Comparison of ENCODE assay signal across 23 cellular contexts in the genomic region with DNA sequence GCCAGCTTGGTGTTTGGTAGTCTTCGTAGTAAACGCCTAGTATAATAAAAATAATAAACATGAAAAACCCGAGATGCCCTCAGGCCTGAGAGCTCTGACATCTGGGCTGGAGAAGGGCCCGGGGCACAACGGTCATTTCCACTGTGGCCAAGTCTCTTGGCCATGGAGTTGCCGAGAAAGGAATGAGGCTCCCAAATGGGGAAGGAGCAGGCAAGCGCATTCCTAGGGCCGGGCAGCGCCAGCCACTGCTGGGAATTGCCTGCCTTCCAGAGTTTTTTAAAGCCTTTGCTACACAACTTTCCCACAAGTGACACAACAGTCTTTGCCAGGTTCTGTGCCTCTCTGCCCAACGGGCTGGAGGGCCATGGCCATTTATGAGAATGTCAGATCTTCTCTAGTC.
DNase-seq lines count a peak whose midpoint lies in the region; ATAC-seq, FAIRE-seq and TF ChIP-seq lines count a peak whose summit lies in the region.
"Had no signal": no experiment of that assay in that cellular context is flagged by ENCODE, and none has a peak within 500 bp of the region (broad histone marks: within the 10 kb centered on the region; RNA-seq: fewer than 3 reads in every experiment).

No MANE protein-coding gene starts in this region.

- no peak for TF ChIP-seq POLR2A in GM12892 (IDR thresholded peaks at IDR 0.05; ENCODE audit: low read depth, low read length)

- H3K36me3 Mint-ChIP-seq in mesothelial cell of epicardium: no peaks in the 10 kb centered on the region

- peak overlapping the region; percentile 10 for H3K27ac Mint-ChIP-seq in mesothelial cell of epicardium
- H3K27ac Mint-ChIP-seq: activated CD4-positive, alpha-beta T cell treated with anti-CD3 and anti-CD28 coated beads, Interleukin-2, amount 10 ng/mL, durations not matched to agents 7 days and 5 days; nephron progenitor cell had no signal

- no peaks in the 10 kb centered on the region for H3K9me3 ChIP-seq in HUES48 (ENCODE audit: control insufficient read depth, insufficient read depth, low read length)
- no peaks in the 10 kb centered on the region for H3K9me3 ChIP-seq in thoracic aorta
- H3K9me3 ChIP-seq in kidney (ENCODE audit: control insufficient read depth in 1 of 2, low read length in 2 of 2): no peaks in the 10 kb centered on the region
- H3K9me3 ChIP-seq: adrenal gland, heart right ventricle, psoas muscle, tibial nerve had no signal

- FAIRE-seq in GM12892 (lab: Jason Lieb, UNC) (no peak), kidney (lab: Jason Lieb, UNC) (no peak)
- FAIRE-seq: H54, HepG2, keratinocyte had no signal

- peaks cover 11% of the 10 kb centered on the region for H3K4me1 Mint-ChIP-seq in mesothelial cell of epicardium
- H3K4me1 Mint-ChIP-seq: activated CD4-positive, alpha-beta T cell treated with anti-CD3 and anti-CD28 coated beads, Interleukin-2, amount 10 ng/mL, durations not matched to agents 7 days and 5 days had no signal

- intact Hi-C loops in kidney (cut with DNase I): no loop called here

- H3K27ac ChIP-seq in HUES48 (ENCODE audit: low read depth, low read length) (peak overlapping the region; percentile 95), coronary artery (peak overlapping the region; percentile 63 to 69), thoracic aorta (peak overlapping the region; percentile 48 to 63), kidney (ENCODE audit: low read depth in 2 of 2, low read length in 2 of 2) (no peak overlapping the region)
- H3K27ac ChIP-seq: adrenal gland, psoas muscle, tibial nerve had no signal

- peak; percentile 44 for ATAC-seq in thoracic aorta (ENCODE audit: insufficient number of reproducible peaks, low FRiP score, low read depth)
- ATAC-seq: HepG2 had no signal

- H3K9me3 Mint-ChIP-seq in mesothelial cell of epicardium: no peaks in the 10 kb centered on the region
- H3K9me3 Mint-ChIP-seq: activated CD4-positive, alpha-beta T cell treated with anti-CD3 and anti-CD28 coated beads, Interleukin-2, amount 10 ng/mL, durations not matched to agents 7 days and 5 days; nephron progenitor cell had no signal

- peak; percentile 82 for DNase-seq in coronary artery (ENCODE audit: low spot score)
- no peak for DNase-seq in mesothelial cell of epicardium (ENCODE audit: low spot score in 2 of 2, unreplicated experiment in 2 of 2)
- peak; percentile 15 for DNase-seq in thoracic aorta (ENCODE audit: low spot score)
- DNase-seq in central memory CD4-positive, alpha-beta T cell: no peak
- DNase-seq in SHP77 (lab: John Stamatoyannopoulos, UW): no peak
- DNase-seq in GM12892 (ENCODE audit: insufficient read length): no peak
- DNase-seq in kidney: no peak
- DNase-seq: activated CD4-positive, alpha-beta T cell treated with anti-CD3 and anti-CD28 coated beads, Interleukin-2, amount 10 ng/mL, durations not matched to agents 7 days and 5 days; activated CD8-positive, alpha-beta memory T cell treated with anti-CD3 and anti-CD28 coated beads, Interleukin-2, amount 50 U/mL, for 48 hours; activated gamma-delta T cell treated with Interleukin-2 at 50 U/mL for 16 hours; adrenal gland; COR-L47; heart right ventricle; NCI-H1417 treated with DMSO at 0.1 percent for 48 hours; nephron progenitor cell; psoas muscle; SHP77 treated with DMSO at 0.1 percent for 48 hours; T-helper 1 cell had no signal

- H3K4me3 Mint-ChIP-seq in mesothelial cell of epicardium: no peak overlapping the region
- H3K4me3 Mint-ChIP-seq: activated CD4-positive, alpha-beta T cell treated with anti-CD3 and anti-CD28 coated beads, Interleukin-2, amount 10 ng/mL, durations not matched to agents 7 days and 5 days had no signal

- H3K4me3 ChIP-seq in HUES48 (ENCODE audit: low read depth, low read length) (peak overlapping the region; percentile 4; the same call in 1 of the 2 replicates), coronary artery (peak overlapping the region; percentile 30), thoracic aorta (peak overlapping the region; percentile 23), kidney (ENCODE audit: low read length in 2 of 2) (no peak overlapping the region)
- H3K4me3 ChIP-seq: adrenal gland, heart right ventricle, psoas muscle, tibial nerve had no signal

- H3K36me3 ChIP-seq in HUES48 (ENCODE audit: control insufficient read depth, insufficient read depth, low read length) (peaks cover 10% of the 10 kb centered on the region; the same call in 1 of the 2 replicates), thoracic aorta (no peaks in the 10 kb centered on the region), kidney (ENCODE audit: control insufficient read depth in 1 of 2, insufficient read depth in 2 of 2, low read length in 2 of 2) (no peaks in the 10 kb centered on the region)
- H3K36me3 ChIP-seq: adrenal gland, heart right ventricle, tibial nerve had no signal

- H3K4me1 ChIP-seq in HUES48 (ENCODE audit: control insufficient read depth, insufficient read depth, low read length) (peaks cover 76% of the 10 kb centered on the region), thoracic aorta (ENCODE audit: control insufficient read depth in 1 of 2, low read depth in 2 of 2) (peaks cover 69 to 95% of the 10 kb centered on the region in 2 donors), kidney (ENCODE audit: control insufficient read depth in 1 of 2, insufficient read depth in 1 of 2, low read depth in 1 of 2, low read length in 2 of 2) (no peaks in the 10 kb centered on the region)
- H3K4me1 ChIP-seq: adrenal gland had no signal

- no peak for TF ChIP-seq CTCF in coronary artery (IDR thresholded peaks at IDR 0.05)
- no peak for TF ChIP-seq CTCF in mesothelial cell of epicardium (IDR thresholded peaks at IDR 0.05; ENCODE audit: unreplicated experiment)
- TF ChIP-seq CTCF in thoracic aorta (IDR thresholded peaks at IDR 0.05): no peak
- TF ChIP-seq CTCF in kidney (IDR thresholded peaks at IDR 0.05; ENCODE audit: borderline replicate concordance, extremely low read depth, insufficient read depth): no peak

- no peaks in the 10 kb centered on the region for H3K27me3 Mint-ChIP-seq in mesothelial cell of epicardium (ENCODE audit: low read depth)

- H3K27me3 ChIP-seq in HUES48 (ENCODE audit: control insufficient read depth, insufficient read depth, low read length) (no peaks in the 10 kb centered on the region), thoracic aorta (replicated peaks; ENCODE audit: insufficient read depth) (no peaks in the 10 kb centered on the region)
- H3K27me3 ChIP-seq: adrenal gland, heart right ventricle, tibial nerve had no signal

- H3K9ac ChIP-seq in HUES48 (ENCODE audit: low read depth, low read length) (peak overlapping the region; percentile 33), kidney (ENCODE audit: low read length in 2 of 2) (no peak overlapping the region)

Comparison
In these comparisons a context has a peak if more than half of its experiments do, and no peak if none do; other contexts are left out.
1. H3K27ac ChIP-seq: peak in HUES48 (single experiment), coronary artery (2 of 2) and thoracic aorta (2 of 2); none in kidney (0 of 2).
2. H3K4me3 ChIP-seq: peak in HUES48 (single experiment), coronary artery (single experiment) and thoracic aorta (single experiment); none in kidney (0 of 2).
3. DNase-seq: peak in coronary artery (single experiment) and thoracic aorta (single experiment); none in mesothelial cell of epicardium (0 of 2), central memory CD4-positive, alpha-beta T cell (single experiment), SHP77 (0 of 2), GM12892 (single experiment) and kidney (single experiment).